ENCODE assay signal across 20 cellular contexts in the genomic region with DNA sequence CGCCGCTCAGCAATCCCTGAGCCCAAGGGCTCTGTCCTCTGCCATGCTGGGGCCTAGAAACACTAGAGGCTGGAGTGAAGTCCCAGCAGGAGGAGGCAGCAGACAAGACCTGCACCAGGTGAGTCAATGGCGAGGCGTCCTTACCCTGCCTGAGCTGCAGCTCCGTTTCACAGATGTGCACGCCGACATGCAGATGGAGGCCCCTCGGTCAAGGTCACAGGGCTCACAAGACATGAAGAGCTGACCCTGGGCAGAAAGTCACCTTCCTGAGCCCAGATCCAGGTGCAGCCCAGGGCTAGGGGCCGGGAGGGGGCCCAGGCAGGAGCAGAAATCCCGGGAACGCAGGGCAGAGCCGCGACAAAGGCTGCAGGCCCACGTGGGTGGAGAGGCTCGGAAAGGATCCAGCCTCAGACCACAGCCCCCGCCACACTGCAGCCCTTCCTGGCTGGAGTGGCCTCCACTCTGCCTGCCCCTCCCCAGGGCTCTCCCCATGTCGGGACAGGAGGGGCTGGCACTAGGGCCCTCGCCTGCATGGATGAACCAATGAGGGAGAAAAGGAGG. TPM values are rescaled to one million over a fixed set of nuclear protein-coding genes. Genes with fewer than 3 reads are reported as not detected.
DNase-seq lines count a peak whose midpoint lies in the region; ATAC-seq, FAIRE-seq and TF ChIP-seq lines count a peak whose summit lies in the region.
"Had no signal": no experiment of that assay in that cellular context is flagged by ENCODE, and none has a peak within 500 bp of the region (broad histone marks: within the 10 kb centered on the region; RNA-seq: fewer than 3 reads in every experiment).

No MANE protein-coding gene starts in this region.

- H2BK5ac ChIP-seq in H1 (ENCODE audit: low read depth, low read length), result 0 out of 2 replicates have a peak overlapping the region, but pooled peaks have one; percentile 3

- TF ChIP-seq POLR2A in H1 (IDR thresholded peaks at IDR 0.05; ENCODE audit: control extremely low read depth in 1 of 2, low read depth in 2 of 2, low read length in 2 of 2), result no peak

- H3K79me2 ChIP-seq in PC-3 (ENCODE audit: low read length) (no peaks in the 10 kb centered on the region), H1 (ENCODE audit: control insufficient read depth in 1 of 2, insufficient read depth in 2 of 2, low read length in 2 of 2) (no peaks in the 10 kb centered on the region)

- H3K4me3 Mint-ChIP-seq in stimulated activated effector memory CD8-positive, alpha-beta T cell treated with anti-CD3 and anti-CD28 coated beads, Interleukin-12 subunit alpha, Interleukin-12 subunit beta, amount 100 ng/mL, for 72 hours, result no peak overlapping the region
- H3K4me3 Mint-ChIP-seq in effector memory CD8-positive, alpha-beta T cell, result no peak overlapping the region
- H3K4me3 Mint-ChIP-seq: CD8-positive, alpha-beta memory T cell; neural crest cell; stimulated activated memory B cell treated with anti-CD40 and anti-IgM and Interleukin-4, amounts not matched to agents 10 μg/mL and 1 μg/mL and 100 μg/mL, for 72 hours; T-helper 1 cell treated with Interleukin-12 subunit alpha and Interleukin-12 subunit beta and Interleukin-4 antibody, amounts not matched to agents 30 μg/mL and 1 μg/mL, for 36 hours had no signal

- H2AFZ ChIP-seq in PC-3 (ENCODE audit: low read length), result no peak overlapping the region
- no peak overlapping the region for H2AFZ ChIP-seq in H1 (ENCODE audit: low read length)

- no peaks in the 10 kb centered on the region for H3K27me3 Mint-ChIP-seq in effector memory CD8-positive, alpha-beta T cell

- H4K5ac ChIP-seq in H1 (ENCODE audit: insufficient read length, low read depth, low read length), result no peak overlapping the region

- H4K20me1 ChIP-seq in PC-3 (ENCODE audit: low read length) (no peaks in the 10 kb centered on the region), H1 (replicated peaks in 1 of 2; ENCODE audit: control insufficient read depth in 1 of 2, insufficient read depth in 2 of 2, low read length in 2 of 2) (peaks cover 0 to 1% of the 10 kb centered on the region in 2 experiments)

- H3K18ac ChIP-seq in H1 (ENCODE audit: extremely low read depth, low read length), result no peak overlapping the region

- no peaks in the 10 kb centered on the region for H3K23me2 ChIP-seq in H1 (ENCODE audit: low read depth, low read length)

- H3K4me2 ChIP-seq in PC-3 (ENCODE audit: low read length) (no peak overlapping the region), H1 (ENCODE audit: insufficient read depth in 1 of 2, low read depth in 2 of 2, low read length in 2 of 2) (no peak overlapping the region)

- DNase-seq in PC-3 (no peak), H1 (ENCODE audit: low read depth in 1 of 2, low spot score in 2 of 2) (no peak), left colon (peak; percentile 3 to 24), frontal cortex (ENCODE audit: low spot score in 2 of 2) (no peak)
- DNase-seq in stimulated activated effector memory CD8-positive, alpha-beta T cell treated with anti-CD3 and anti-CD28 coated beads, Interleukin-12 subunit alpha, Interleukin-12 subunit beta, amount 100 ng/mL, for 72 hours (ENCODE audit: low spot score in 2 of 2), result no peak
- no peak for DNase-seq in activated naive CD4-positive, alpha-beta T cell treated with Interleukin-2 at 50 U/mL for 16 hours
- no peak for DNase-seq in effector memory CD8-positive, alpha-beta T cell
- DNase-seq: activated CD4-positive, alpha-beta T cell treated with anti-CD3 and anti-CD28 coated beads, Interleukin-2, amount 50 U/mL, for 48 hours; DMS79 treated with DMSO at 0.1 percent for 48 hours; hippocampal formation; NCI-H1417 treated with DMSO at 0.1 percent for 48 hours; retina; stimulated activated CD4-positive, alpha-beta T cell treated with anti-CD3 and anti-CD28 coated beads, Interleukin-15, amount 100 ng/mL, for 24 hours; thyroid gland had no signal

- H3K23ac ChIP-seq in H1 (ENCODE audit: insufficient read length), result no peak overlapping the region

- no peaks in the 10 kb centered on the region for H3K9me2 ChIP-seq in PC-3 (replicated peaks; ENCODE audit: low read length)

- no peaks in the 10 kb centered on the region for H3F3A ChIP-seq in PC-3 (ENCODE audit: low read length, unreplicated experiment)

- ATAC-seq in PC-3, result peak; percentile 25; the same call in 1 of the 2 replicates
- ATAC-seq in left colon, result peak; percentile 15
- no peak for ATAC-seq in stimulated activated effector memory CD8-positive, alpha-beta T cell treated with anti-CD3 and anti-CD28 coated beads, Interleukin-12 subunit alpha, Interleukin-12 subunit beta, amount 100 ng/mL, for 72 hours
- ATAC-seq in effector memory CD8-positive, alpha-beta T cell (replicated peaks), result no peak
- no peak for ATAC-seq in HG03095 (IDR thresholded peaks at IDR 0.05; ENCODE audit: unreplicated experiment)
- ATAC-seq: stimulated activated memory B cell treated with anti-CD40 and anti-IgM and Interleukin-4, amounts not matched to agents 10 μg/mL and 1 μg/mL and 100 μg/mL, for 72 hours had no signal

- H3K36me3 ChIP-seq in PC-3 (ENCODE audit: low read depth, low read length), result no peaks in the 10 kb centered on the region; the same call in 1 of the 2 replicates
- peaks cover 4 to 42% (median 14%) of the 10 kb centered on the region in 4 experiments; a peak in 6 of 8 replicates for H3K36me3 ChIP-seq in H1 (ENCODE audit: control insufficient read depth in 2 of 4, insufficient read depth in 4 of 4, low read length in 3 of 4)

- TF ChIP-seq RAD21 in H1 (IDR thresholded peaks at IDR 0.05 in 1 of 2, conservative IDR thresholded peaks at IDR 0.05 in 1 of 2; ENCODE audit: low read depth in 2 of 2, low read length in 2 of 2), result no peak

- H4K91ac ChIP-seq in H1 (replicated peaks; ENCODE audit: insufficient read length, low read length), result no peak overlapping the region

- 92% methylated on average over 16 of the region's 18 CpGs; no CpG with 5 or more reads in 1 of the 2 experiments for WGBS in H1 (ENCODE audit: extremely low coverage in 1 of 2, insufficient coverage in 1 of 2, insufficient read length in 1 of 2, insufficient replicate concordance in 2 of 2, low coverage in 1 of 2, low lambda C conversion rate in 2 of 2, missing lambda C conversion rate in 1 of 2), 2 experiments

- H3K14ac ChIP-seq in H1 (ENCODE audit: insufficient read length), result no peak overlapping the region

- intact Hi-C loops in PC-3 (cut with micrococcal nuclease), result no loop called here
- intact Hi-C loops in left colon (cut with DNase I, micrococcal nuclease), result no loop called here

- H3K4ac ChIP-seq in H1 (replicated peaks; ENCODE audit: insufficient read length, low read depth, low read length), result no peak overlapping the region

- peaks cover 3% of the 10 kb centered on the region; the same call in 1 of the 2 replicates for H3K79me1 ChIP-seq in H1 (ENCODE audit: low read depth, low read length)

- H2BK15ac ChIP-seq in H1 (ENCODE audit: low read length), result no peak overlapping the region

- no peak overlapping the region for H2BK20ac ChIP-seq in H1 (ENCODE audit: low read length)

- H3K9me3 ChIP-seq in PC-3 (ENCODE audit: low read length) (no peaks in the 10 kb centered on the region), H1 (ENCODE audit: insufficient read depth in 2 of 2, low read depth in 1 of 2, low read length in 1 of 2) (no peaks in the 10 kb centered on the region)
- H3K9me3 ChIP-seq: thyroid gland had no signal

- peak overlapping the region; percentile 90 for H4K8ac ChIP-seq in H1 (ENCODE audit: extremely low read depth, insufficient read depth, low read length)

- H3K27ac Mint-ChIP-seq in stimulated activated effector memory CD8-positive, alpha-beta T cell treated with anti-CD3 and anti-CD28 coated beads, Interleukin-12 subunit alpha, Interleukin-12 subunit beta, amount 100 ng/mL, for 72 hours, result peak overlapping the region; percentile 10
- H3K27ac Mint-ChIP-seq in effector memory CD8-positive, alpha-beta T cell, result peak overlapping the region in 1 of 2 donors; percentile 51
- H3K27ac Mint-ChIP-seq: stimulated activated memory B cell treated with anti-CD40 and anti-IgM and Interleukin-4, amounts not matched to agents 10 μg/mL and 1 μg/mL and 100 μg/mL, for 72 hours; T-helper 1 cell treated with Interleukin-12 subunit alpha and Interleukin-12 subunit beta and Interleukin-4 antibody, amounts not matched to agents 30 μg/mL and 1 μg/mL, for 36 hours had no signal

- peaks cover 19% of the 10 kb centered on the region for H3K4me1 Mint-ChIP-seq in stimulated activated effector memory CD8-positive, alpha-beta T cell treated with anti-CD3 and anti-CD28 coated beads, Interleukin-12 subunit alpha, Interleukin-12 subunit beta, amount 100 ng/mL, for 72 hours
- peaks cover 0 to 8% of the 10 kb centered on the region in 2 donors for H3K4me1 Mint-ChIP-seq in effector memory CD8-positive, alpha-beta T cell (ENCODE audit: low read depth in 2 of 2)
- H3K4me1 Mint-ChIP-seq: stimulated activated memory B cell treated with anti-CD40 and anti-IgM and Interleukin-4, amounts not matched to agents 10 μg/mL and 1 μg/mL and 100 μg/mL, for 72 hours had no signal

- H2BK12ac ChIP-seq in H1 (ENCODE audit: low read depth, low read length), result no peak overlapping the region

- TF ChIP-seq EP300 in H1 (IDR thresholded peaks at IDR 0.05; ENCODE audit: borderline replicate concordance in 1 of 2, low read depth in 2 of 2, low read length in 2 of 2), result no peak

- peaks cover 72% of the 10 kb centered on the region for H3K36me3 Mint-ChIP-seq in stimulated activated effector memory CD8-positive, alpha-beta T cell treated with anti-CD3 and anti-CD28 coated beads, Interleukin-12 subunit alpha, Interleukin-12 subunit beta, amount 100 ng/mL, for 72 hours
- no peaks in the 10 kb centered on the region for H3K36me3 Mint-ChIP-seq in effector memory CD8-positive, alpha-beta T cell (ENCODE audit: insufficient read depth)
- H3K36me3 Mint-ChIP-seq: CD8-positive, alpha-beta memory T cell had no signal

- no peaks in the 10 kb centered on the region for H3K9me3 Mint-ChIP-seq in stimulated activated effector memory CD8-positive, alpha-beta T cell treated with anti-CD3 and anti-CD28 coated beads, Interleukin-12 subunit alpha, Interleukin-12 subunit beta, amount 100 ng/mL, for 72 hours
- no peaks in the 10 kb centered on the region for H3K9me3 Mint-ChIP-seq in effector memory CD8-positive, alpha-beta T cell
- H3K9me3 Mint-ChIP-seq: CD8-positive, alpha-beta memory T cell; neural crest cell; stimulated activated memory B cell treated with anti-CD40 and anti-IgM and Interleukin-4, amounts not matched to agents 10 μg/mL and 1 μg/mL and 100 μg/mL, for 72 hours; T-helper 1 cell treated with Interleukin-12 subunit alpha and Interleukin-12 subunit beta and Interleukin-4 antibody, amounts not matched to agents 30 μg/mL and 1 μg/mL, for 36 hours had no signal

- POLR2A ChIA-PET in PC-3 (lab: Charles Lee; ENCODE audit: unreplicated experiment) (no interaction called here), H1 (lab: Charles Lee; ENCODE audit: partially characterized antibody) (interaction anchor here (1.0 to 2.1 kb wide), 5 partner anchors 9 to 19 kb away, joined by 3 to 6 read pairs (median 3); no protein-coding TSS in a partner anchor)

- TF ChIP-seq CTCF in PC-3 (conservative IDR thresholded peaks at IDR 0.05; ENCODE audit: low read depth, low read length) (no peak), H1 (IDR thresholded peaks at IDR 0.05; ENCODE audit: control extremely low read depth in 1 of 3, insufficient read depth in 1 of 3, low read depth in 1 of 3, low read length in 3 of 3) (no peak)

- H3K56ac ChIP-seq in H1 (replicated peaks; ENCODE audit: insufficient read length, low read depth, low read length), result no peak overlapping the region

- FAIRE-seq in H1 (lab: Jason Lieb, UNC), result no peak
- no peak for FAIRE-seq in frontal cortex (lab: Jason Lieb, UNC)

- H3K27ac ChIP-seq in PC-3 (ENCODE audit: low read length) (no peak overlapping the region), H1 (ENCODE audit: low read depth, low read length) (no peak overlapping the region; the same call in 1 of the 2 replicates)
- H3K27ac ChIP-seq: thyroid gland, VCaP had no signal

- H3K27me3 ChIP-seq in PC-3 (ENCODE audit: low read length) (no peaks in the 10 kb centered on the region), H1 (replicated peaks in 1 of 4; ENCODE audit: control insufficient read depth in 3 of 4, extremely low read depth in 1 of 4, insufficient read depth in 3 of 4, low read length in 3 of 4) (no peaks in the 10 kb centered on the region)
- H3K27me3 ChIP-seq: thyroid gland had no signal

- no peak overlapping the region for H3K4me3 ChIP-seq in PC-3 (ENCODE audit: low read length)
- H3K4me3 ChIP-seq in H1 (ENCODE audit: extremely low read depth in 1 of 4, insufficient read depth in 2 of 4, low read depth in 3 of 4, low read length in 4 of 4), result no peak overlapping the region
- H3K4me3 ChIP-seq: thyroid gland had no signal

- H3K9ac ChIP-seq in PC-3 (ENCODE audit: low read length) (no peak overlapping the region), H1 (replicated peaks in 1 of 4; ENCODE audit: extremely low read depth in 1 of 4, low read depth in 3 of 4, low read length in 3 of 4) (no peak overlapping the region)

- no TSS peak for BruUV-seq in PC-3 (replicated peaks; lab: Mats Ljungman, UMichigan)

- no peak overlapping the region for H2BK120ac ChIP-seq in H1 (replicated peaks; ENCODE audit: low read depth, low read length)

- H3K4me1 ChIP-seq in PC-3 (ENCODE audit: insufficient read depth, low read length) (no peaks in the 10 kb centered on the region), H1 (replicated peaks in 1 of 4; ENCODE audit: control insufficient read depth in 3 of 4, insufficient read depth in 4 of 4, low read length in 3 of 4) (peaks cover 0 to 5% (median 0%) of the 10 kb centered on the region in 4 experiments; a peak in 1 of 7 replicates)
- H3K4me1 ChIP-seq: thyroid gland had no signal

- CTCF ChIA-PET in PC-3 (lab: Charles Lee) (no interaction called here), H1 (lab: Charles Lee; ENCODE audit: partially characterized antibody) (no interaction called here)

- no peak overlapping the region for H2AK5ac ChIP-seq in H1 (ENCODE audit: low read depth, low read length)

RNA-seq across cellular contexts. Expression of gene PDGFA, which starts 23.8 kb away (rescaled TPM):
- total RNA-seq in PC-3 (2014; rRNA removed) (16.1 and 18.4 TPM in 2 replicates), left colon (10 to 100 TPM; 58.7 to 80.2 TPM), frontal cortex (42.4 TPM)
- 38.0 and 43.0 TPM in 2 replicates for total RNA-seq in H1 (2021; fragmentation: NEBNext Ultra II Directional; extraction: Animal tissue kit (Norgen Biotek cat#: 25700))
- polyA plus RNA-seq in H1 (2011; rRNA removed), result 21.1 and 22.3 TPM in 2 replicates
- 18.1 TPM for polyA plus RNA-seq in H1 (2011; cell fraction: cytosol; rRNA removed)
- 42.6 TPM for polyA plus RNA-seq in H1 (2011; cell fraction: nucleus; rRNA removed)
- 42.0 to 59.5 TPM (median 51.8 TPM) in 4 replicates for polyA plus RNA-seq in H1 (2012, experiment 1 of 2)
- 33.3 TPM for polyA plus RNA-seq in H1 (2012, experiment 2 of 2)
- polyA plus RNA-seq in H1 (2013, experiment 1 of 2), result 34.8 TPM
- polyA plus RNA-seq in H1 (2013, experiment 2 of 2), result 38.8 TPM
- polyA minus RNA-seq in H1 (2011; rRNA and poly(A)+ RNA removed), result 46.5 and 53.1 TPM in 2 replicates
- polyA minus RNA-seq in H1 (2011; cell fraction: cytosol; rRNA and poly(A)+ RNA removed), result 78.2 TPM
- 31.0 TPM for polyA minus RNA-seq in H1 (2011; cell fraction: nucleus; rRNA and poly(A)+ RNA removed)

Comparison
In these comparisons a context has a peak if more than half of its experiments do, and no peak if none do; other contexts are left out.
1. ATAC-seq: peak in PC-3 (single experiment) and left colon (single experiment); none in stimulated activated effector memory CD8-positive, alpha-beta T cell treated with anti-CD3 and anti-CD28 coated beads, Interleukin-12 subunit alpha, Interleukin-12 subunit beta, amount 100 ng/mL, for 72 hours (single experiment), effector memory CD8-positive, alpha-beta T cell (single experiment) and HG03095 (single experiment).
2. DNase-seq: peak in left colon (2 of 2); none in PC-3 (single experiment), H1 (0 of 2), stimulated activated effector memory CD8-positive, alpha-beta T cell treated with anti-CD3 and anti-CD28 coated beads, Interleukin-12 subunit alpha, Interleukin-12 subunit beta, amount 100 ng/mL, for 72 hours (0 of 2), activated naive CD4-positive, alpha-beta T cell treated with Interleukin-2 at 50 U/mL for 16 hours (single experiment), effector memory CD8-positive, alpha-beta T cell (0 of 3) and frontal cortex (0 of 2).